In genomic region chr10:128062837-128063563, GRCh38 we compare ENCODE assay signal across 8 cellular contexts.
A peak's percentile ranks its signal among the peaks of the same experiment; 100 is the strongest.
DNase-seq lines count a peak whose midpoint lies in the region; ATAC-seq, FAIRE-seq and TF ChIP-seq lines count a peak whose summit lies in the region.

No MANE protein-coding gene starts in this region.

- peak overlapping the region; percentile 75 to 96 (median 86) for H3K4me3 Mint-ChIP-seq in naive thymus-derived CD4-positive, alpha-beta T cell

- ATAC-seq in GM18511 (IDR thresholded peaks at IDR 0.05; ENCODE audit: unreplicated experiment) (peak; percentile 45), HG02938 (IDR thresholded peaks at IDR 0.05; ENCODE audit: unreplicated experiment) (peak; percentile 43)
- ATAC-seq in naive thymus-derived CD4-positive, alpha-beta T cell: peak; percentile 58

- no peaks in the 10 kb centered on the region for H3K9me3 ChIP-seq in breast epithelium
- no peaks in the 10 kb centered on the region for H3K9me3 ChIP-seq in naive thymus-derived CD4-positive, alpha-beta T cell (ENCODE audit: control insufficient read depth in 2 of 3, low read length in 3 of 3)

- TF ChIP-seq CTCF in breast epithelium (IDR thresholded peaks at IDR 0.05): no peak

- no peaks in the 10 kb centered on the region for H3K27me3 Mint-ChIP-seq in naive thymus-derived CD4-positive, alpha-beta T cell

- DNase-seq in SIG-M5 (lab: John Stamatoyannopoulos, UW) (peak; percentile 44), breast epithelium (ENCODE audit: low spot score in 2 of 2) (no peak), ureter (ENCODE audit: low spot score) (no peak), RCC 7860 (ENCODE audit: low spot score) (no peak), dedifferentiated amniotic fluid mesenchymal stem cell (ENCODE audit: extremely low spot score) (no peak)
- DNase-seq in naive thymus-derived CD4-positive, alpha-beta T cell: peak in 8 of 9 donors; percentile 54 to 79 (median 70)

- CTCF ChIA-PET in naive thymus-derived CD4-positive, alpha-beta T cell (lab: Charles Lee): interaction anchor here (1.2 to 19.9 kb wide), 4 partner anchors 15 to 51 kb away, joined by 3 to 217 read pairs (median 4); no protein-coding TSS in a partner anchor

- no peak for FAIRE-seq in RCC 7860 (lab: Jason Lieb, UNC)

- peaks cover 14 to 39% (median 24%) of the 10 kb centered on the region in 5 donors for H3K36me3 Mint-ChIP-seq in naive thymus-derived CD4-positive, alpha-beta T cell

- H3K4me3 ChIP-seq in breast epithelium: peak overlapping the region in 1 of 3 donors; percentile 5
- H3K4me3 ChIP-seq in naive thymus-derived CD4-positive, alpha-beta T cell (ENCODE audit: low read length): peak overlapping the region; percentile 52

- TF ChIP-seq POLR2A in breast epithelium (IDR thresholded peaks at IDR 0.05): no peak

- no peaks in the 10 kb centered on the region for H3K9me3 Mint-ChIP-seq in naive thymus-derived CD4-positive, alpha-beta T cell

- peak overlapping the region; percentile 88 to 98 for H3K27ac ChIP-seq in breast epithelium
- peak overlapping the region; percentile 61 for H3K27ac ChIP-seq in naive thymus-derived CD4-positive, alpha-beta T cell (ENCODE audit: low read depth, low read length)

- peaks cover 19 to 25% of the 10 kb centered on the region in 2 donors for H3K4me1 ChIP-seq in breast epithelium
- peaks cover 42 to 64% of the 10 kb centered on the region in 2 donors for H3K4me1 ChIP-seq in naive thymus-derived CD4-positive, alpha-beta T cell (ENCODE audit: control insufficient read depth in 2 of 2, insufficient read depth in 2 of 2, low read length in 2 of 2)

- POLR2A ChIA-PET in naive thymus-derived CD4-positive, alpha-beta T cell (lab: Charles Lee): interaction anchor here (0.8 to 5.3 kb wide), 7 partner anchors 9 to 70 kb away, joined by 3 to 78 read pairs (median 5); no protein-coding TSS in a partner anchor

- H3K27ac Mint-ChIP-seq in naive thymus-derived CD4-positive, alpha-beta T cell: peak overlapping the region; percentile 76 to 94 (median 89)

- intact Hi-C loops in breast epithelium (cut with DNase I; ENCODE audit: low total_unique reads): loop anchor here (10.0 kb wide), 1 partner anchor 158 kb away; the partner anchor contains the start of gene PTPRE
- intact Hi-C loops in naive thymus-derived CD4-positive, alpha-beta T cell (cut with micrococcal nuclease): loop anchor here (1.0 to 10.0 kb wide), 4 partner anchors 16 to 1402 kb away; partner anchors contain the start of genes MKI67 (in 2 of the 2) and MGMT (in 1 of the 2)

- no peaks in the 10 kb centered on the region for H3K36me3 ChIP-seq in breast epithelium
- H3K36me3 ChIP-seq in naive thymus-derived CD4-positive, alpha-beta T cell (ENCODE audit: control insufficient read depth in 2 of 3, insufficient read depth in 3 of 3, low read length in 3 of 3): peaks cover 15 to 47% (median 25%) of the 10 kb centered on the region in 3 experiments

- H3K4me1 Mint-ChIP-seq in naive thymus-derived CD4-positive, alpha-beta T cell: peaks cover 47 to 97% (median 82%) of the 10 kb centered on the region in 7 donors

- no peaks in the 10 kb centered on the region for H3K27me3 ChIP-seq in breast epithelium
- no peaks in the 10 kb centered on the region for H3K27me3 ChIP-seq in naive thymus-derived CD4-positive, alpha-beta T cell (ENCODE audit: control insufficient read depth in 2 of 2, insufficient read depth in 2 of 2, low read length in 2 of 2)

Comparison
In these comparisons a context has a peak if more than half of its experiments do, and no peak if none do; other contexts are left out.
1. DNase-seq: peak in SIG-M5 (single experiment) and naive thymus-derived CD4-positive, alpha-beta T cell (8 of 9); none in breast epithelium (0 of 2), ureter (single experiment), RCC 7860 (single experiment) and dedifferentiated amniotic fluid mesenchymal stem cell (single experiment).
2. Peak in every context shown above with its lines, with median percentiles within 50 percentile points of each other: ATAC-seq.